12 cellular contexts compared by ENCODE assay signal in the genomic region with DNA sequence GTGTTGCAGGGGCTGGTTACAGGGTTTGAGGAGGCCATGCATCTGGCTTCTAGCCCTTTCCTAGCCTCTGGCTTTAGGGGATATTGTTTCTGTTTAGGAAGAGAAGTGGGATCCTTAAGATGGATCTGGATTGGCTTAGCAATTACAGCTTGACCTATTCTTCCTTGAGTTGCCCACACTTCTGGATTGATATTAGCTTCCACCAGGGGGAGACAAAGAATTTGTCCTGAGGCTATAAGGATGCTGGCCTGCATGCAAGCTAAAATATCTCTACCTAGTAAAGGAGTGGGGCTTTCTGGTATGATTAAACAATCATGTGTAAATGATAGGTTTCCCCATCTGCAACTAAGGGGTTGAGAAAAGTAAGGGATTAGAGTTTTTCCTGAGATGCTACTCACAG.
DNase-seq lines count a peak whose midpoint lies in the region; ATAC-seq and TF ChIP-seq lines count a peak whose summit lies in the region.
"Had no signal": no experiment of that assay in that cellular context is flagged by ENCODE, and none has a peak within 500 bp of the region (broad histone marks: within the 10 kb centered on the region; RNA-seq: fewer than 3 reads in every experiment).

No MANE protein-coding gene starts in this region.

- no peaks in the 10 kb centered on the region for H3K4me1 Mint-ChIP-seq in activated naive CD4-positive, alpha-beta T cell treated with anti-CD3 and anti-CD28 coated beads for 36 hours (ENCODE audit: low read depth)
- no peaks in the 10 kb centered on the region for H3K4me1 Mint-ChIP-seq in endodermal cell
- H3K4me1 Mint-ChIP-seq: CD4-positive, CD25-positive, alpha-beta regulatory T cell had no signal

- H3K9me3 Mint-ChIP-seq in activated naive CD4-positive, alpha-beta T cell treated with anti-CD3 and anti-CD28 coated beads for 36 hours = no peaks in the 10 kb centered on the region
- H3K9me3 Mint-ChIP-seq in endodermal cell = peaks cover 61% of the 10 kb centered on the region

- no peaks in the 10 kb centered on the region for H3K27me3 ChIP-seq in endodermal cell (ENCODE audit: control insufficient read depth, insufficient read depth, low read length, poor library complexity, severe bottlenecking)
- no peaks in the 10 kb centered on the region for H3K27me3 ChIP-seq in upper lobe of left lung
- no peaks in the 10 kb centered on the region for H3K27me3 ChIP-seq in right atrium auricular region
- H3K27me3 ChIP-seq: neutrophil, SJSA1 had no signal

- H3K4me3 ChIP-seq in endodermal cell (ENCODE audit: low read length) (no peak overlapping the region), upper lobe of left lung (no peak overlapping the region), right atrium auricular region (no peak overlapping the region)
- H3K4me3 ChIP-seq: SJSA1 had no signal

- no peak for TF ChIP-seq EP300 in upper lobe of left lung (IDR thresholded peaks at IDR 0.05)

- intact Hi-C loops in activated naive CD4-positive, alpha-beta T cell treated with anti-CD3 and anti-CD28 coated beads for 36 hours (cut with micrococcal nuclease) = no loop called here

- DNase-seq in activated naive CD4-positive, alpha-beta T cell treated with anti-CD3 and anti-CD28 coated beads for 36 hours = peak; percentile 3
- DNase-seq in activated naive CD4-positive, alpha-beta T cell (lab: John Stamatoyannopoulos, UW) = no peak
- peak; percentile 23 for DNase-seq in NAMALWA (ENCODE audit: low spot score)
- DNase-seq in endodermal cell = no peak
- DNase-seq in upper lobe of left lung = no peak
- no peak for DNase-seq in EL
- DNase-seq in activated T-cell treated with anti-CD3 and anti-CD28 coated beads, Interleukin-2, amount 50 U/mL, for 48 hours = no peak
- no peak for DNase-seq in right atrium auricular region (ENCODE audit: low spot score)

- peaks cover 2% of the 10 kb centered on the region for H3K27me3 Mint-ChIP-seq in activated naive CD4-positive, alpha-beta T cell treated with anti-CD3 and anti-CD28 coated beads for 36 hours (ENCODE audit: low read depth)
- no peaks in the 10 kb centered on the region for H3K27me3 Mint-ChIP-seq in endodermal cell (ENCODE audit: insufficient read depth)
- H3K27me3 Mint-ChIP-seq: CD4-positive, CD25-positive, alpha-beta regulatory T cell had no signal

- H3K9me3 ChIP-seq in endodermal cell (ENCODE audit: control insufficient read depth, low read length) = peaks cover 38% of the 10 kb centered on the region
- no peaks in the 10 kb centered on the region for H3K9me3 ChIP-seq in upper lobe of left lung
- H3K9me3 ChIP-seq in right atrium auricular region = no peaks in the 10 kb centered on the region
- H3K9me3 ChIP-seq: neutrophil, SJSA1 had no signal

- H3K9ac ChIP-seq in endodermal cell (ENCODE audit: extremely low read depth, low read length, poor library complexity, severe bottlenecking) = no peak overlapping the region

- TF ChIP-seq CTCF in endodermal cell (conservative IDR thresholded peaks at IDR 0.05) (peak; percentile 83), upper lobe of left lung (IDR thresholded peaks at IDR 0.05) (peak in 4 of 6 experiments; percentile 18 to 26 (median 22)), right atrium auricular region (IDR thresholded peaks at IDR 0.05) (peak in 1 of 2 donors; percentile 27)

- CTCF ChIA-PET in activated naive CD4-positive, alpha-beta T cell treated with anti-CD3 and anti-CD28 coated beads for 36 hours (lab: Charles Lee) = no interaction called here

- no peaks in the 10 kb centered on the region for H3K4me1 ChIP-seq in endodermal cell (ENCODE audit: control insufficient read depth, insufficient read depth, low read length)
- H3K4me1 ChIP-seq in upper lobe of left lung = no peaks in the 10 kb centered on the region
- no peaks in the 10 kb centered on the region for H3K4me1 ChIP-seq in right atrium auricular region
- H3K4me1 ChIP-seq: SJSA1 had no signal

- no peak overlapping the region for H3K4me3 Mint-ChIP-seq in activated naive CD4-positive, alpha-beta T cell treated with anti-CD3 and anti-CD28 coated beads for 36 hours
- H3K4me3 Mint-ChIP-seq in endodermal cell = no peak overlapping the region
- H3K4me3 Mint-ChIP-seq: CD4-positive, CD25-positive, alpha-beta regulatory T cell had no signal

- no peak overlapping the region for H3K27ac Mint-ChIP-seq in activated naive CD4-positive, alpha-beta T cell treated with anti-CD3 and anti-CD28 coated beads for 36 hours
- no peak overlapping the region for H3K27ac Mint-ChIP-seq in endodermal cell
- H3K27ac Mint-ChIP-seq: CD4-positive, CD25-positive, alpha-beta regulatory T cell had no signal

- no peak overlapping the region for H3K27ac ChIP-seq in endodermal cell (ENCODE audit: low read depth, low read length)
- no peak overlapping the region for H3K27ac ChIP-seq in upper lobe of left lung
- no peak overlapping the region for H3K27ac ChIP-seq in right atrium auricular region
- H3K27ac ChIP-seq: neutrophil, SJSA1 had no signal

- H3K36me3 ChIP-seq in endodermal cell (ENCODE audit: control insufficient read depth, insufficient read depth, low read length) (no peaks in the 10 kb centered on the region), upper lobe of left lung (no peaks in the 10 kb centered on the region), right atrium auricular region (no peaks in the 10 kb centered on the region)
- H3K36me3 ChIP-seq: neutrophil, SJSA1 had no signal

- ATAC-seq in upper lobe of left lung (ENCODE audit: low FRiP score in 2 of 2) = no peak
- ATAC-seq: esophagus mucosa had no signal

- no peaks in the 10 kb centered on the region for H3K36me3 Mint-ChIP-seq in activated naive CD4-positive, alpha-beta T cell treated with anti-CD3 and anti-CD28 coated beads for 36 hours (ENCODE audit: low read depth)
- peaks cover 28% of the 10 kb centered on the region for H3K36me3 Mint-ChIP-seq in endodermal cell (ENCODE audit: low read depth)
- H3K36me3 Mint-ChIP-seq: CD4-positive, CD25-positive, alpha-beta regulatory T cell had no signal

- TF ChIP-seq POLR2A in upper lobe of left lung (IDR thresholded peaks at IDR 0.05) = no peak

Comparison
In these comparisons a context has a peak if more than half of its experiments do, and no peak if none do; other contexts are left out.
1. DNase-seq: peak in activated naive CD4-positive, alpha-beta T cell treated with anti-CD3 and anti-CD28 coated beads for 36 hours (single experiment) and NAMALWA (single experiment); none in activated naive CD4-positive, alpha-beta T cell (0 of 4), endodermal cell (single experiment), upper lobe of left lung (0 of 2), EL (single experiment), activated T-cell treated with anti-CD3 and anti-CD28 coated beads, Interleukin-2, amount 50 U/mL, for 48 hours (0 of 2) and right atrium auricular region (single experiment).